ENCODE assay signal across 12 cellular contexts in the genomic region with DNA sequence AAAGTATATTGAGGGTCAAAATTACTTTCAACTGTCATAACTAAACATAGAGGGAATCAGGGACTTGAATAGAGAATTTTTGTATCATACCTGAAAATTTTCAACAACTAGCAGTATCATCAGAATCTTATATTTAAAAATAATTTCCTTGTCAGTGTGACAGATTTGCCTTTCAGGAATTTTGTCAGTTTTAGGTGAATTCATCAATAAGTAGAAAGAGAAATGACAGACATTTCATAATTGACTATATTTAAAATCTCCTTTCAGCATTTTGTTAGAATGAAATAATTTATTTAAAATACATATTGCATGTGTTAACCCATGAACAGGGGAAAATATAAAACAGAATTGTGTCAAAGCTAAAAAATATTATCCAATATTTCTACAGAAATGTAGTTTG. TPM values are rescaled to one million over a fixed set of nuclear protein-coding genes. Genes with fewer than 3 reads are reported as not detected.
"Had no signal": no experiment of that assay in that cellular context is flagged by ENCODE, and none has a peak within 500 bp of the region (broad histone marks: within the 10 kb centered on the region; RNA-seq: fewer than 3 reads in every experiment).

No MANE protein-coding gene starts in this region.

- DNase-seq: GM23248, GOT3, H7, H9, HCEC 1CT, HFFc6 had no signal

- H3K9ac ChIP-seq: GM23248 had no signal

- H3K4me3 ChIP-seq: GM23248, GM23338, HAP-1 had no signal

- ATAC-seq: GM23338, HCT116 had no signal

- H3K9me3 ChIP-seq: HAP-1 had no signal

- H3K27ac ChIP-seq: GM23248 had no signal

- H3K4me1 ChIP-seq: HAP-1 had no signal

- H2AFZ ChIP-seq: GM23248, GM23338 had no signal

- H3K4me2 ChIP-seq: GM23338 had no signal

- FAIRE-seq: H1, H54 had no signal

RNA-seq across cellular contexts. Expression of gene PDCL2, which starts 8.6 kb away (rescaled TPM):
- total RNA-seq: GM23248, H1, H4, H7, H9, HFFc6 had no signal
- polyA plus RNA-seq: GM23248, H1 had no signal

RNA-seq across cellular contexts. Expression of gene NMU, which starts 35.5 kb away (rescaled TPM):
- total RNA-seq: GM23248, HFFc6 had no signal
- polyA plus RNA-seq: GM23248 had no signal
